ENCODE assay signal across 16 cellular contexts in the genomic region with DNA sequence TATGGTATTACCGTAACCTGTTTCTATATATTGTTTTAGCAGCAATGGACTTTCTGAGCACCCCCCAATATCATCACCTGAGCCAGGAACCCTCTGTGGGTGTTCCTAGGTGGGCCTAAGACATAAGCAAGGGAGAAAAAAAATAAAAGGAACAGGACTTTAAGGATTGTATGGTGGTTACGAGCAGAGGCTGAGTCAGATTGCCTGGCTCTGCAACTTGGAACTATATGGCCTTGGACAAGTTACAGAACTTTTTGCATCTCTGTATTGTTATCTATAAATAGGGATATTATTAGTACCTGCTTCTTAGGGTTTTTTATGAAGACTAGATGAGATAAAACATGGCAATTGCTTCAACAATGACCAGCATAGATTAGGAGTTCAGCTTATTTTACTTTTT.
"Had no signal": no experiment of that assay in that cellular context is flagged by ENCODE, and none has a peak within 500 bp of the region (broad histone marks: within the 10 kb centered on the region; RNA-seq: fewer than 3 reads in every experiment).

No MANE protein-coding gene starts in this region.

- H3K9me3 Mint-ChIP-seq: stimulated activated naive CD8-positive, alpha-beta T cell treated with anti-CD3 and anti-CD28 coated beads, Interleukin-15, amount 100 ng/mL, for 72 hours; T-helper 1 cell treated with Interleukin-12 subunit alpha and Interleukin-12 subunit beta and Interleukin-4 antibody, amounts not matched to agents 30 μg/mL and 1 μg/mL, for 36 hours; type B pancreatic cell had no signal

- FAIRE-seq: endothelial cell of umbilical vein, islet of Langerhans had no signal

- H3K27ac Mint-ChIP-seq: stimulated activated naive CD8-positive, alpha-beta T cell treated with anti-CD3 and anti-CD28 coated beads, Interleukin-15, amount 100 ng/mL, for 72 hours; T-helper 1 cell treated with Interleukin-12 subunit alpha and Interleukin-12 subunit beta and Interleukin-4 antibody, amounts not matched to agents 30 μg/mL and 1 μg/mL, for 36 hours; type B pancreatic cell had no signal

- H3K36me3 Mint-ChIP-seq: type B pancreatic cell had no signal

- ATAC-seq: right lobe of liver; stimulated activated naive CD8-positive, alpha-beta T cell treated with anti-CD3 and anti-CD28 coated beads, Interleukin-15, amount 100 ng/mL, for 72 hours had no signal

- H3K9me3 ChIP-seq: esophagus muscularis mucosa, ovary, right lobe of liver had no signal

- H3K4me1 ChIP-seq: right lobe of liver had no signal

- H3K4me3 Mint-ChIP-seq: T-helper 1 cell treated with Interleukin-12 subunit alpha and Interleukin-12 subunit beta and Interleukin-4 antibody, amounts not matched to agents 30 μg/mL and 1 μg/mL, for 36 hours; type B pancreatic cell had no signal

- DNase-seq: activated CD4-positive, alpha-beta T cell treated with anti-CD3 and anti-CD28 coated beads for 1 hour; activated naive CD4-positive, alpha-beta T cell; aorta; effector CD4-positive, alpha-beta T cell; ovary; right lobe of liver; stimulated activated CD4-positive, alpha-beta T cell treated with anti-CD3 and anti-CD28 coated beads, Interleukin-4, amount 100 ng/mL, for 1 hour; stimulated activated naive CD8-positive, alpha-beta T cell treated with anti-CD3 and anti-CD28 coated beads, Interleukin-15, amount 100 ng/mL, for 72 hours; WERI-Rb-1 had no signal

- H3K27me3 ChIP-seq: esophagus muscularis mucosa, ovary, right lobe of liver had no signal

- H3K27ac ChIP-seq: coronary artery, ovary, right lobe of liver, WERI-Rb-1 had no signal

- H3K4me3 ChIP-seq: coronary artery, esophagus muscularis mucosa, ovary, right lobe of liver, smooth muscle cell had no signal

- H3K36me3 ChIP-seq: ovary, right lobe of liver, WERI-Rb-1 had no signal

- H3K4me2 ChIP-seq: smooth muscle cell had no signal

- H3K27me3 Mint-ChIP-seq: stimulated activated naive CD8-positive, alpha-beta T cell treated with anti-CD3 and anti-CD28 coated beads, Interleukin-15, amount 100 ng/mL, for 72 hours; type B pancreatic cell had no signal
